ENCODE assay signal across 16 cellular contexts in genomic region chr12:39803151-39803550, GRCh38.
DNase-seq lines count a peak whose midpoint lies in the region; ATAC-seq and TF ChIP-seq lines count a peak whose summit lies in the region.
"Had no signal": no experiment of that assay in that cellular context is flagged by ENCODE, and none has a peak within 500 bp of the region (broad histone marks: within the 10 kb centered on the region; RNA-seq: fewer than 3 reads in every experiment).

No MANE protein-coding gene starts in this region.

- POLR2A ChIA-PET in SK-N-SH (lab: Yijun Ruan, JAX): no interaction called here
- POLR2A ChIA-PET in HEK293 (lab: Yijun Ruan, JAX): no interaction called here
- POLR2A ChIA-PET in CD8-positive, alpha-beta memory T cell (lab: Charles Lee): no interaction called here

- DNase-seq in SK-N-SH (no peak), chondrocyte (ENCODE audit: low spot score) (no peak), left lobe of liver (ENCODE audit: low spot score) (no peak), RKO (ENCODE audit: low spot score) (no peak)
- no peak for DNase-seq in stimulated activated effector memory CD8-positive, alpha-beta T cell treated with anti-CD3 and anti-CD28 coated beads, Interleukin-12 subunit alpha, Interleukin-12 subunit beta, amount 100 ng/mL, for 72 hours (ENCODE audit: low spot score in 2 of 2)
- DNase-seq in CD8-positive, alpha-beta memory T cell: no peak
- DNase-seq: BE2C; Caco-2; CD8-positive, alpha-beta T cell; DND-41; GDM1; HCEC 1CT had no signal

- CTCF ChIA-PET in SK-N-SH (lab: Yijun Ruan, JAX): interaction anchor here (0.6 to 2.5 kb wide), 6 partner anchors 9 to 305 kb away, joined by 3 to 13 read pairs (median 5); no protein-coding TSS in a partner anchor
- CTCF ChIA-PET in HEK293 (lab: Yijun Ruan, JAX): interaction anchor here (0.6 to 0.8 kb wide), 2 partner anchors 13 to 187 kb away, joined by 3 read pairs; no protein-coding TSS in a partner anchor
- CTCF ChIA-PET in CD8-positive, alpha-beta memory T cell (lab: Charles Lee): no interaction called here

- peak; percentile 49 for TF ChIP-seq RAD21 in SK-N-SH (IDR thresholded peaks at IDR 0.05; ENCODE audit: low read length)

- no peaks in the 10 kb centered on the region for H3F3A ChIP-seq in SK-N-SH (replicated peaks; ENCODE audit: insufficient read depth)

- ATAC-seq in SK-N-SH treated with all-trans-retinoic acid at 6 μM for 48 hours (no peak), left lobe of liver (peak; percentile 65)
- ATAC-seq in stimulated activated effector memory CD8-positive, alpha-beta T cell treated with anti-CD3 and anti-CD28 coated beads, Interleukin-12 subunit alpha, Interleukin-12 subunit beta, amount 100 ng/mL, for 72 hours: no peak
- ATAC-seq: CD8-positive, alpha-beta T cell had no signal

- WGBS in SK-N-SH (ENCODE audit: low lambda C conversion rate): 35% methylated on average over 2 of the region's 2 CpGs

- H3K27ac Mint-ChIP-seq in chondrocyte (ENCODE audit: unreplicated experiment): no peak overlapping the region
- no peak overlapping the region for H3K27ac Mint-ChIP-seq in stimulated activated effector memory CD8-positive, alpha-beta T cell treated with anti-CD3 and anti-CD28 coated beads, Interleukin-12 subunit alpha, Interleukin-12 subunit beta, amount 100 ng/mL, for 72 hours
- no peak overlapping the region for H3K27ac Mint-ChIP-seq in CD8-positive, alpha-beta memory T cell
- H3K27ac Mint-ChIP-seq: CD14-positive monocyte; CD8-positive, alpha-beta T cell; IgD-negative memory B cell had no signal

- TF ChIP-seq CTCF in SK-N-SH (IDR thresholded peaks at IDR 0.05) (no peak), HEK293 (tag by site-specific recombination; IDR thresholded peaks at IDR 0.05) (no peak; the same call in 1 of the 2 replicates), chondrocyte (IDR thresholded peaks at IDR 0.05) (peak; percentile 9)

- H3K9me3 ChIP-seq in SK-N-SH: no peaks in the 10 kb centered on the region
- no peaks in the 10 kb centered on the region for H3K9me3 ChIP-seq in HEK293 (ENCODE audit: control insufficient read depth, insufficient read depth, low read depth, low read length)
- no peaks in the 10 kb centered on the region for H3K9me3 ChIP-seq in CD8-positive, alpha-beta memory T cell (ENCODE audit: low read length)
- H3K9me3 ChIP-seq: BE2C, Caco-2 had no signal

- H3K36me3 Mint-ChIP-seq in chondrocyte (ENCODE audit: low read depth): no peaks in the 10 kb centered on the region
- H3K36me3 Mint-ChIP-seq in stimulated activated effector memory CD8-positive, alpha-beta T cell treated with anti-CD3 and anti-CD28 coated beads, Interleukin-12 subunit alpha, Interleukin-12 subunit beta, amount 100 ng/mL, for 72 hours: no peaks in the 10 kb centered on the region
- H3K36me3 Mint-ChIP-seq in CD8-positive, alpha-beta memory T cell: peaks cover 0 to 16% (median 0%) of the 10 kb centered on the region in 3 donors

- no peaks in the 10 kb centered on the region for H3K9me2 ChIP-seq in SK-N-SH

- no peak overlapping the region for H3K9ac ChIP-seq in SK-N-SH

- no peak overlapping the region for H3K4me2 ChIP-seq in SK-N-SH

- no peaks in the 10 kb centered on the region for H3K79me2 ChIP-seq in SK-N-SH (ENCODE audit: insufficient read depth)

- H3K27me3 ChIP-seq in SK-N-SH (ENCODE audit: insufficient read depth): no peaks in the 10 kb centered on the region
- no peaks in the 10 kb centered on the region for H3K27me3 ChIP-seq in CD8-positive, alpha-beta memory T cell (ENCODE audit: insufficient read depth, low read length, poor library complexity, severe bottlenecking)

- H3K4me1 Mint-ChIP-seq in chondrocyte (ENCODE audit: low read depth): no peaks in the 10 kb centered on the region
- peaks cover 9% of the 10 kb centered on the region for H3K4me1 Mint-ChIP-seq in stimulated activated effector memory CD8-positive, alpha-beta T cell treated with anti-CD3 and anti-CD28 coated beads, Interleukin-12 subunit alpha, Interleukin-12 subunit beta, amount 100 ng/mL, for 72 hours
- peaks cover 0 to 6% (median 0%) of the 10 kb centered on the region in 3 donors for H3K4me1 Mint-ChIP-seq in CD8-positive, alpha-beta memory T cell
- H3K4me1 Mint-ChIP-seq: CD14-positive monocyte had no signal

- no peaks in the 10 kb centered on the region for H3K27me3 Mint-ChIP-seq in chondrocyte (ENCODE audit: low read depth)
- no peaks in the 10 kb centered on the region for H3K27me3 Mint-ChIP-seq in CD8-positive, alpha-beta memory T cell
- H3K27me3 Mint-ChIP-seq: IgD-negative memory B cell had no signal

- H3K36me3 ChIP-seq in SK-N-SH (replicated peaks in 1 of 2; ENCODE audit: control insufficient read depth in 1 of 2, insufficient read depth in 2 of 2, low read length in 1 of 2) (no peaks in the 10 kb centered on the region), HEK293 (ENCODE audit: control insufficient read depth in 2 of 2, insufficient read depth in 1 of 2, low read length in 2 of 2) (no peaks in the 10 kb centered on the region)
- no peaks in the 10 kb centered on the region for H3K36me3 ChIP-seq in CD8-positive, alpha-beta memory T cell (ENCODE audit: insufficient read depth, low read length)
- H3K36me3 ChIP-seq: BE2C had no signal

- H3K9me3 Mint-ChIP-seq in chondrocyte (ENCODE audit: low read depth): no peaks in the 10 kb centered on the region
- H3K9me3 Mint-ChIP-seq in stimulated activated effector memory CD8-positive, alpha-beta T cell treated with anti-CD3 and anti-CD28 coated beads, Interleukin-12 subunit alpha, Interleukin-12 subunit beta, amount 100 ng/mL, for 72 hours: no peaks in the 10 kb centered on the region
- no peaks in the 10 kb centered on the region for H3K9me3 Mint-ChIP-seq in CD8-positive, alpha-beta memory T cell
- H3K9me3 Mint-ChIP-seq: CD8-positive, alpha-beta T cell; IgD-negative memory B cell had no signal

- H2AFZ ChIP-seq in SK-N-SH (ENCODE audit: low read depth): no peak overlapping the region

- H3K4me3 ChIP-seq in SK-N-SH (ENCODE audit: low read depth in 2 of 2, low read length in 1 of 2): no peak overlapping the region
- H3K4me3 ChIP-seq in HEK293 (ENCODE audit: low read depth, low read length): no peak overlapping the region
- H3K4me3 ChIP-seq in CD8-positive, alpha-beta memory T cell (ENCODE audit: low read length): no peak overlapping the region

- TF ChIP-seq EP300 in SK-N-SH (IDR thresholded peaks at IDR 0.05; ENCODE audit: borderline replicate concordance in 1 of 2, low read depth in 1 of 2, low read length in 1 of 2): no peak

- H3K27ac ChIP-seq in SK-N-SH (ENCODE audit: low read depth in 2 of 2, low read length in 1 of 2) (no peak overlapping the region), HEK293 (ENCODE audit: extremely low read depth, low read depth, low read length) (no peak overlapping the region)
- H3K27ac ChIP-seq in CD8-positive, alpha-beta memory T cell (ENCODE audit: low read depth, low read length): no peak overlapping the region

- no peaks in the 10 kb centered on the region for H4K20me1 ChIP-seq in SK-N-SH (ENCODE audit: insufficient read depth)

- H3K4me1 ChIP-seq in SK-N-SH (ENCODE audit: control insufficient read depth in 1 of 2, insufficient read depth in 2 of 2, low read depth in 1 of 2, low read length in 1 of 2): no peaks in the 10 kb centered on the region
- peaks cover 6% of the 10 kb centered on the region; the same call in 1 of the 2 replicates for H3K4me1 ChIP-seq in HEK293 (ENCODE audit: control insufficient read depth, insufficient read depth, low read length)
- H3K4me1 ChIP-seq in CD8-positive, alpha-beta memory T cell (ENCODE audit: insufficient read depth, low read length): no peaks in the 10 kb centered on the region
- H3K4me1 ChIP-seq: BE2C, Caco-2 had no signal

- H3K4me3 Mint-ChIP-seq in chondrocyte (ENCODE audit: unreplicated experiment): no peak overlapping the region
- H3K4me3 Mint-ChIP-seq in stimulated activated effector memory CD8-positive, alpha-beta T cell treated with anti-CD3 and anti-CD28 coated beads, Interleukin-12 subunit alpha, Interleukin-12 subunit beta, amount 100 ng/mL, for 72 hours: no peak overlapping the region
- no peak overlapping the region for H3K4me3 Mint-ChIP-seq in CD8-positive, alpha-beta memory T cell
- H3K4me3 Mint-ChIP-seq: CD14-positive monocyte; CD8-positive, alpha-beta T cell; IgD-negative memory B cell had no signal

TF ChIP-seq in SK-N-SH treated with all-trans-retinoic acid at 6 μM for 48 hours, 23 proteins besides CTCF, POLR2A, EP300 and RAD21:
- TF ChIP-seq OSR1 (CRISPR knock-in tag; IDR thresholded peaks at IDR 0.05) (no peak), CSDC2 (CRISPR knock-in tag; IDR thresholded peaks at IDR 0.05) (no peak), PPARA (CRISPR knock-in tag; IDR thresholded peaks at IDR 0.05; ENCODE audit: borderline replicate concordance) (no peak), POU6F1 (CRISPR knock-in tag; IDR thresholded peaks at IDR 0.05; ENCODE audit: borderline replicate concordance, low read depth) (no peak)

TF ChIP-seq in HEK293, 187 proteins besides CTCF, POLR2A, EP300 and RAD21:
- TF ChIP-seq ZNF513 (tag by site-specific recombination; IDR thresholded peaks at IDR 0.05) (no peak), ZNF654 (tag by site-specific recombination; IDR thresholded peaks at IDR 0.05; ENCODE audit: low read depth) (peak; percentile 36)
